In the genomic region with DNA sequence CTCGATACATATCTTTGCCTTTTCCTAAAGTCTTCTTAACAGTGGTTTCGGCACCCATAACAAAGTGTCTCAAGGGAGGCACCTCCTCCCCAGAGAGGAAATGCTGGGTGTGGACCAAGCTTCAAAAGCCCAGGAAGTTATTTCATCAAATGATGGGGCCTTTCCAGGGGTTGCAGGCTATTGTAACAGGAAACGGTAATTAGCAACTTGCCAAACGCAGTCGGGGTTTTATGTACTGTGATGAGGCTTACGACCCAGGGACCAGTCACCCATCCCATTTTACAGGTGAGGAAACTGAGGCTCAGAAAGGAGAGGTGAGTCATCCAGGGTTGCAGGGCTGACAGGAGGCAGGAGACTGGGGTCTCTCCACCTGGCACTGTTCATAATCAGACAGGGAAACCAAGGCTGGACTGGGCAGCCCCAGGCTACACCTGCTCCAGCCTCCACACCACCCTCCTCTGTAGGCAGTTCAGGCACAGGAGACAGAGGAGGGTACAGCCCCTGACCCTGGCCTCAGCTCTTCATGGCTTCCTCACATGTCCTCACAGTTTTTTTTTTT, we compare ENCODE assay signal across 9 cellular contexts. TPM values are rescaled to one million over a fixed set of nuclear protein-coding genes. Genes with fewer than 3 reads are reported as not detected.
A peak's percentile ranks its signal among the peaks of the same experiment; 100 is the strongest.
DNase-seq lines count a peak whose midpoint lies in the region; ATAC-seq and TF ChIP-seq lines count a peak whose summit lies in the region.
"Had no signal": no experiment of that assay in that cellular context is flagged by ENCODE, and none has a peak within 500 bp of the region (broad histone marks: within the 10 kb centered on the region; RNA-seq: fewer than 3 reads in every experiment).

No MANE protein-coding gene starts in this region.

- ATAC-seq in GM21390 (IDR thresholded peaks at IDR 0.05; ENCODE audit: unreplicated experiment) (peak; percentile 53), PC-3 (no peak)

- no TSS peak for BruUV-seq in PC-3 (replicated peaks; lab: Mats Ljungman, UMichigan)

- no peaks in the 10 kb centered on the region for H3K27me3 ChIP-seq in PC-3 (ENCODE audit: low read length)
- no peaks in the 10 kb centered on the region for H3K27me3 ChIP-seq in ascending aorta

- H3K9me3 ChIP-seq in PC-3 (ENCODE audit: low read length) (no peaks in the 10 kb centered on the region), ascending aorta (no peaks in the 10 kb centered on the region)

- intact Hi-C loops in PC-3 (cut with micrococcal nuclease) (no loop called here), ascending aorta (cut with DNase I) (no loop called here)

- no peaks in the 10 kb centered on the region for H3K79me2 ChIP-seq in PC-3 (ENCODE audit: low read length)

- H3F3A ChIP-seq in PC-3 (ENCODE audit: low read length, unreplicated experiment) = no peaks in the 10 kb centered on the region

- no peaks in the 10 kb centered on the region for H4K20me1 ChIP-seq in PC-3 (ENCODE audit: low read length)

- H3K4me1 ChIP-seq in PC-3 (ENCODE audit: insufficient read depth, low read length) (no peaks in the 10 kb centered on the region), ascending aorta (no peaks in the 10 kb centered on the region)

- no peaks in the 10 kb centered on the region for H3K36me3 ChIP-seq in PC-3 (ENCODE audit: low read depth, low read length)
- H3K36me3 ChIP-seq in ascending aorta = no peaks in the 10 kb centered on the region

- no peak overlapping the region for H3K4me2 ChIP-seq in PC-3 (ENCODE audit: low read length)

- H3K4me3 ChIP-seq in PC-3 (ENCODE audit: low read length) (no peak overlapping the region), ascending aorta (no peak overlapping the region)

- DNase-seq in SW480 (ENCODE audit: low spot score) (peak; percentile 44), PC-3 (no peak), C1 segment of cervical spinal cord (lab: John Stamatoyannopoulos, UW) (no peak), ascending aorta (ENCODE audit: low spot score in 2 of 2) (no peak), NCI-H510A treated with DMSO at 0.1 percent for 48 hours (lab: John Stamatoyannopoulos, UW) (no peak)
- DNase-seq in activated naive CD4-positive, alpha-beta T cell treated with anti-CD3 and anti-CD28 coated beads, Interleukin-2, amount 50 U/mL, for 16 hours = peak; percentile 33
- DNase-seq in stimulated activated CD8-positive, alpha-beta memory T cell treated with anti-CD3 and anti-CD28 coated beads, Interleukin-12 subunit alpha, Interleukin-12 subunit beta, amount 100 ng/mL, for 4 hours (ENCODE audit: low read depth) = peak; percentile 29
- DNase-seq: mesendoderm had no signal

- H3K9ac ChIP-seq in PC-3 (ENCODE audit: low read length) = no peak overlapping the region

- no peak for TF ChIP-seq CTCF in PC-3 (conservative IDR thresholded peaks at IDR 0.05; ENCODE audit: low read depth, low read length)
- TF ChIP-seq CTCF in ascending aorta (IDR thresholded peaks at IDR 0.05) = no peak

- H3K27ac ChIP-seq in PC-3 (ENCODE audit: low read length) (no peak overlapping the region), ascending aorta (no peak overlapping the region)

- H2AFZ ChIP-seq in PC-3 (ENCODE audit: low read length) = no peak overlapping the region

- POLR2A ChIA-PET in PC-3 (lab: Charles Lee; ENCODE audit: unreplicated experiment) = no interaction called here

- CTCF ChIA-PET in PC-3 (lab: Charles Lee) = no interaction called here

- H3K9me2 ChIP-seq in PC-3 (replicated peaks; ENCODE audit: low read length) = no peaks in the 10 kb centered on the region

RNA-seq across cellular contexts. Expression of gene SUSD3, which starts 30.0 kb away (rescaled TPM):
- 12.7 and 13.4 TPM in 2 replicates for total RNA-seq in PC-3 (2014; rRNA removed)
- total RNA-seq in ascending aorta = not detected

Comparison
In these comparisons a context has a peak if more than half of its experiments do, and no peak if none do; other contexts are left out.
1. DNase-seq: peak in SW480 (single experiment), activated naive CD4-positive, alpha-beta T cell treated with anti-CD3 and anti-CD28 coated beads, Interleukin-2, amount 50 U/mL, for 16 hours (single experiment) and stimulated activated CD8-positive, alpha-beta memory T cell treated with anti-CD3 and anti-CD28 coated beads, Interleukin-12 subunit alpha, Interleukin-12 subunit beta, amount 100 ng/mL, for 4 hours (single experiment); none in PC-3 (single experiment), C1 segment of cervical spinal cord (0 of 14), ascending aorta (0 of 2) and NCI-H510A treated with DMSO at 0.1 percent for 48 hours (single experiment).
2. RNA of gene SUSD3, which starts 30.0 kb away (total RNA-seq): 12.7 to 13.4 TPM in PC-3; not detected in ascending aorta (single experiment); every median in the first group is over 10 times any median in the second.